In genomic region chr6:135498178-135498841, GRCh38 we compare ENCODE assay signal across 8 cellular contexts. TPM values are rescaled to one million over a fixed set of nuclear protein-coding genes. Genes with fewer than 3 reads are reported as not detected.
A peak's percentile ranks its signal among the peaks of the same experiment; 100 is the strongest.
DNase-seq lines count a peak whose midpoint lies in the region; ATAC-seq and TF ChIP-seq lines count a peak whose summit lies in the region.

No MANE protein-coding gene starts in this region.

- peak; percentile 39 for ATAC-seq in GM21423 (IDR thresholded peaks at IDR 0.05; ENCODE audit: unreplicated experiment)

- POLR2A ChIA-PET in CD4-positive, alpha-beta memory T cell (lab: Charles Lee; ENCODE audit: partially characterized antibody) = interaction anchor here (1.1 to 2.5 kb wide), 9 partner anchors 9 to 1294 kb away, joined by 3 to 87 read pairs (median 5); partner anchors contain the start of genes BCLAF1, MAP3K5 and MTFR2

- no peaks in the 10 kb centered on the region for H4K20me1 ChIP-seq in osteoblast (ENCODE audit: insufficient read depth, low read length)

- no peaks in the 10 kb centered on the region for H3K27me3 Mint-ChIP-seq in CD4-positive, alpha-beta memory T cell

- H3K4me3 Mint-ChIP-seq in CD4-positive, alpha-beta memory T cell = no peak overlapping the region

- H3K4me1 ChIP-seq in CD4-positive, alpha-beta memory T cell (ENCODE audit: insufficient read depth, low read length) = peaks cover 15% of the 10 kb centered on the region
- peaks cover 23% of the 10 kb centered on the region for H3K4me1 ChIP-seq in osteoblast (ENCODE audit: insufficient read depth, low read length)

- H3K9me3 Mint-ChIP-seq in CD4-positive, alpha-beta memory T cell = no peaks in the 10 kb centered on the region

- intact Hi-C loops in CD4-positive, alpha-beta memory T cell (cut with micrococcal nuclease) = loop anchor here (1.0 to 10.0 kb wide), 5 partner anchors 382 to 1544 kb away; partner anchors contain the start of genes MAP7, MTFR2 and TBPL1

- H3K4me2 ChIP-seq in osteoblast (ENCODE audit: insufficient read depth, low read length) = peak overlapping the region; percentile 96

- H3K79me2 ChIP-seq in osteoblast (ENCODE audit: insufficient read depth, low read length) = peaks cover 38% of the 10 kb centered on the region

- H3K27ac ChIP-seq in CD4-positive, alpha-beta memory T cell (ENCODE audit: low read depth, low read length) = peak overlapping the region; percentile 87
- H3K27ac ChIP-seq in osteoblast (ENCODE audit: low read depth, low read length) (peak overlapping the region; percentile 100), temporal lobe (ENCODE audit: low read depth, low read length) (peak overlapping the region; percentile 95)

- CTCF ChIA-PET in CD4-positive, alpha-beta memory T cell (lab: Charles Lee; ENCODE audit: partially characterized antibody) = interaction anchor here (0.6 to 3.6 kb wide), 9 partner anchors 9 to 791 kb away, joined by 3 to 24 read pairs (median 4); partner anchors contain the start of gene BCLAF1

- H3K9me3 ChIP-seq in CD4-positive, alpha-beta memory T cell (ENCODE audit: control insufficient read depth in 1 of 2, low read length in 2 of 2) = no peaks in the 10 kb centered on the region
- no peaks in the 10 kb centered on the region for H3K9me3 ChIP-seq in osteoblast (ENCODE audit: low read depth, low read length)

- no peak overlapping the region for H3K27ac Mint-ChIP-seq in CD4-positive, alpha-beta memory T cell

- TF ChIP-seq CTCF in osteoblast (IDR thresholded peaks at IDR 0.05; ENCODE audit: extremely low read depth, low read depth, low read length) = no peak

- DNase-seq in CD4-positive, alpha-beta memory T cell = peak; percentile 68 to 86 (median 75)
- peak; percentile 64 for DNase-seq in KG1 (lab: John Stamatoyannopoulos, UW)
- DNase-seq in SHP77 treated with DMSO at 0.1 percent for 48 hours (lab: John Stamatoyannopoulos, UW) = peak; percentile 47
- DNase-seq in activated naive CD4-positive, alpha-beta T cell treated with Interleukin-2 at 50 U/mL for 16 hours = peak; percentile 71
- DNase-seq in globus pallidus (ENCODE audit: low spot score) = peak; percentile 75
- peak; percentile 92 for DNase-seq in osteoblast (ENCODE audit: insufficient read length, low spot score, missing footprints)

- H3K27me3 ChIP-seq in CD4-positive, alpha-beta memory T cell (ENCODE audit: insufficient read depth, low read length) = no peaks in the 10 kb centered on the region
- no peaks in the 10 kb centered on the region for H3K27me3 ChIP-seq in osteoblast (ENCODE audit: insufficient read depth, low read length)

- peaks cover 1 to 4% of the 10 kb centered on the region in 2 donors for H3K36me3 Mint-ChIP-seq in CD4-positive, alpha-beta memory T cell

- H3K4me3 ChIP-seq in CD4-positive, alpha-beta memory T cell (ENCODE audit: low read length in 2 of 2) = peak overlapping the region; percentile 32 to 97
- H3K4me3 ChIP-seq in osteoblast (ENCODE audit: insufficient read depth, low read length) = peak overlapping the region; percentile 89

- H2AFZ ChIP-seq in osteoblast (ENCODE audit: low read length) = peak overlapping the region; percentile 93

- no peaks in the 10 kb centered on the region for H3K36me3 ChIP-seq in CD4-positive, alpha-beta memory T cell (ENCODE audit: insufficient read depth, low read length)
- H3K36me3 ChIP-seq in osteoblast (ENCODE audit: insufficient read depth, low read length) = peaks cover 4% of the 10 kb centered on the region

- H3K4me1 Mint-ChIP-seq in CD4-positive, alpha-beta memory T cell = peaks cover 5 to 9% (median 6%) of the 10 kb centered on the region in 4 donors

RNA-seq across cellular contexts. Expression of gene AHI1, which starts 0.8 kb away (rescaled TPM):
- 10 to 100 TPM; 12.2 to 12.8 TPM for total RNA-seq in CD4-positive, alpha-beta memory T cell
- polyA plus RNA-seq in CD4-positive, alpha-beta memory T cell = 1 to 10 TPM in 1 of 2 donors, under 1 TPM in 1; 0.59 to 6.1 TPM
- total RNA-seq in osteoblast = 44.5 and 50.3 TPM in 2 replicates
- total RNA-seq in temporal lobe = 36.1 TPM

Comparison
In these comparisons a context has a peak if more than half of its experiments do, and no peak if none do; other contexts are left out.
1. Peak in every context shown above with its lines: DNase-seq, ATAC-seq, H3K4me3 ChIP-seq and H3K27ac ChIP-seq.